1 cellular context compared by ENCODE assay signal in the genomic region with DNA sequence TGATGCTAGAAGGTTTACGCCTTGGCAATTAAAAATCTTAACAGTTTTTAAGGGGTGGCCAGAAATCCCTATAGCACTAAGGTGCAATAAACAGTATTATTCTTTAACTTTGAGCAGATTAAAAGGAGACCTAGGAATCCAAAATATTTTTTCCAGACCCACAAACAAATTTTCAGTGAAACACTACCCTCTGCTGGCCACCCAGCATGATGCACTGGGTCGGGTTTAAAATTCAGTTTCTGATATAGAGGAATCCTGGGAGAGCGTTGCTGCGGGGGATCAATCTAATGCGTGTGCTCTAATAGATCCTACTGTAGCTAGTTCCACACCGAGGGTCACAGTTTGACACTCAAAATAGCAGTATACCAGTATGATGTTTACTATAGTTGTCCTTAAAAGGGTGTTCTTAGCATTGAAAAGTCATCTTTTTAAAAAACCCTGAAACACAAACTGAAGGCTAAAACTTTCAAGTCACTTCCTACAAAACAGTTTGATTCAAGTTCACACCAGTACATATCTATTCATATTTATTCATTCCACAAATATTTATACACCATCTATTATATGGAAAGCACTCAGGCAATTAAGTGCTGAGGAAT.
TF ChIP-seq lines count a peak whose summit lies in the region.

No MANE protein-coding gene starts in this region.

TF ChIP-seq in H1, 55 proteins besides CTCF, POLR2A, EP300 and RAD21 (continued from another document):
- TF ChIP-seq TAF7 (optimal IDR thresholded peaks at IDR 0.05; ENCODE audit: borderline replicate concordance, low read depth, low read length) (no peak), KDM5A (IDR thresholded peaks at IDR 0.05; ENCODE audit: low read length) (no peak)
